ENCODE assay signal across 9 cellular contexts in genomic region chr16:50265716-50266336, GRCh38. TPM values are rescaled to one million over a fixed set of nuclear protein-coding genes. Genes with fewer than 3 reads are reported as not detected.
DNase-seq lines count a peak whose midpoint lies in the region; ATAC-seq and TF ChIP-seq lines count a peak whose summit lies in the region.
"Had no signal": no experiment of that assay in that cellular context is flagged by ENCODE, and none has a peak within 500 bp of the region (broad histone marks: within the 10 kb centered on the region; RNA-seq: fewer than 3 reads in every experiment).

No MANE protein-coding gene starts in this region.

- H3K18ac ChIP-seq in IMR-90 (ENCODE audit: low read depth, low read length) = peak overlapping the region; percentile 18

- no peak for TF ChIP-seq POLR2A in IMR-90 (IDR thresholded peaks at IDR 0.05; ENCODE audit: low read depth, low read length)

- peak overlapping the region; percentile 75 for H4K91ac ChIP-seq in IMR-90 (ENCODE audit: insufficient read depth, low read depth, low read length)

- H3K56ac ChIP-seq in IMR-90 (ENCODE audit: extremely low read depth, insufficient read depth, low read length) = no peak overlapping the region

- CTCF ChIA-PET in IMR-90 (lab: Yijun Ruan, JAX) = no interaction called here

- no peak for TF ChIP-seq RAD21 in IMR-90 (IDR thresholded peaks at IDR 0.05; ENCODE audit: low read length)

- no peak for DNase-seq in IMR-90
- DNase-seq in chondrocyte (ENCODE audit: low spot score) = peak; percentile 65
- DNase-seq in natural killer cell = no peak
- DNase-seq in progenitor cell of endocrine pancreas (ENCODE audit: low spot score, unreplicated experiment) = no peak
- DNase-seq in COLO668 (lab: John Stamatoyannopoulos, UW; ENCODE audit: unreplicated experiment) = no peak
- DNase-seq: SIG-M5 had no signal

- H3K4me1 Mint-ChIP-seq in chondrocyte (ENCODE audit: low read depth) = peaks cover 23% of the 10 kb centered on the region
- peaks cover 88 to 95% of the 10 kb centered on the region in 2 donors for H3K4me1 Mint-ChIP-seq in natural killer cell
- peaks cover 12% of the 10 kb centered on the region for H3K4me1 Mint-ChIP-seq in progenitor cell of endocrine pancreas (ENCODE audit: low read depth)

- H3K9me1 ChIP-seq in IMR-90 (ENCODE audit: insufficient read depth, low read length) = peaks cover 13% of the 10 kb centered on the region; the same call in 1 of the 2 replicates

- peak overlapping the region; percentile 66 to 83 (median 78); a peak in 20 of 22 replicates for H3K9ac ChIP-seq in BLaER1 treated with 17β-estradiol and CSF1 and Interleukin-3, amounts not matched to agents 10 nM and 100 nM
- peak overlapping the region; percentile 18 for H3K9ac ChIP-seq in IMR-90 (ENCODE audit: low read depth, low read length)

- H3K4me3 ChIP-seq in BLaER1 treated with 17β-estradiol and CSF1 and Interleukin-3, amounts not matched to agents 10 nM and 100 nM = peak overlapping the region in 7 of 10 experiments; percentile 11 to 75 (median 63); a peak in 8 of 20 replicates
- no peak overlapping the region for H3K4me3 ChIP-seq in IMR-90 (ENCODE audit: insufficient read depth, low read depth, low read length)

- H2AK5ac ChIP-seq in IMR-90 (ENCODE audit: low read depth, low read length) = peak overlapping the region; percentile 51

- H3K27ac Mint-ChIP-seq in chondrocyte (ENCODE audit: unreplicated experiment) (peak overlapping the region; percentile 63), natural killer cell (peak overlapping the region; percentile 91 to 99), progenitor cell of endocrine pancreas (no peak overlapping the region)

- peaks cover 79 to 100% (median 100%) of the 10 kb centered on the region in 10 experiments for H3K4me1 ChIP-seq in BLaER1 treated with 17β-estradiol and CSF1 and Interleukin-3, amounts not matched to agents 10 nM and 100 nM
- H3K4me1 ChIP-seq in IMR-90 (ENCODE audit: control insufficient read depth, insufficient read depth, low read length) = peaks cover 19% of the 10 kb centered on the region

- H3K9me3 Mint-ChIP-seq in chondrocyte (ENCODE audit: low read depth) = peaks cover 2% of the 10 kb centered on the region
- no peaks in the 10 kb centered on the region for H3K9me3 Mint-ChIP-seq in natural killer cell
- H3K9me3 Mint-ChIP-seq in progenitor cell of endocrine pancreas (ENCODE audit: low read depth) = no peaks in the 10 kb centered on the region

- H3K36me3 Mint-ChIP-seq in chondrocyte (ENCODE audit: low read depth) = no peaks in the 10 kb centered on the region
- H3K36me3 Mint-ChIP-seq in natural killer cell = no peaks in the 10 kb centered on the region
- H3K36me3 Mint-ChIP-seq in progenitor cell of endocrine pancreas (ENCODE audit: insufficient read depth) = no peaks in the 10 kb centered on the region

- peaks cover 0 to 24% (median 0%) of the 10 kb centered on the region in 11 experiments; a peak in 6 of 22 replicates for H4K20me1 ChIP-seq in BLaER1 treated with 17β-estradiol and CSF1 and Interleukin-3, amounts not matched to agents 10 nM and 100 nM
- H4K20me1 ChIP-seq in IMR-90 (ENCODE audit: insufficient read depth, low read length) = no peaks in the 10 kb centered on the region

- no peaks in the 10 kb centered on the region for H3K9me3 ChIP-seq in BLaER1 treated with 17β-estradiol and CSF1 and Interleukin-3, amounts not matched to agents 10 nM and 100 nM (replicated peaks in 1 of 11)
- H3K9me3 ChIP-seq in IMR-90 (ENCODE audit: control insufficient read depth, insufficient read depth, low read length) = no peaks in the 10 kb centered on the region

- peaks cover 0 to 7% (median 0%) of the 10 kb centered on the region in 11 experiments; a peak in 4 of 22 replicates for H3K36me3 ChIP-seq in BLaER1 treated with 17β-estradiol and CSF1 and Interleukin-3, amounts not matched to agents 10 nM and 100 nM
- peaks cover under 1% of the 10 kb centered on the region; the same call in 1 of the 2 replicates for H3K36me3 ChIP-seq in IMR-90 (ENCODE audit: control insufficient read depth, insufficient read depth, low read length)

- in situ Hi-C loops in IMR-90 (cut with MboI; ENCODE audit: low sequenced_read_pairs) = no loop called here

- peak overlapping the region; percentile 74 for H2BK20ac ChIP-seq in IMR-90 (ENCODE audit: low read depth, low read length)

- peak overlapping the region; percentile 75 for H2AK9ac ChIP-seq in IMR-90 (replicated peaks; ENCODE audit: low read depth, low read length, poor library complexity)

- peak overlapping the region; percentile 17 to 90 (median 83); a peak in 21 of 22 replicates for H3K27ac ChIP-seq in BLaER1 treated with 17β-estradiol and CSF1 and Interleukin-3, amounts not matched to agents 10 nM and 100 nM
- H3K27ac ChIP-seq in IMR-90 (ENCODE audit: insufficient read depth, low read length) = 0 out of 2 replicates have a peak overlapping the region, but pooled peaks have one; percentile 8

- H2BK120ac ChIP-seq in IMR-90 (ENCODE audit: low read depth, low read length) = peak overlapping the region; percentile 81

- H2BK5ac ChIP-seq in IMR-90 (ENCODE audit: low read depth, low read length, poor library complexity, severe bottlenecking) = peak overlapping the region; percentile 30

- peak overlapping the region; percentile 61 for H3K4ac ChIP-seq in IMR-90 (ENCODE audit: low read depth, low read length)

- ATAC-seq in IMR-90 (ENCODE audit: low read depth) (no peak), natural killer cell (no peak), HG03565 (IDR thresholded peaks at IDR 0.05; ENCODE audit: unreplicated experiment) (no peak), GM21528 (IDR thresholded peaks at IDR 0.05; ENCODE audit: low FRiP score, unreplicated experiment) (no peak)

- no peak overlapping the region for H3K4me3 Mint-ChIP-seq in chondrocyte (ENCODE audit: unreplicated experiment)
- H3K4me3 Mint-ChIP-seq in natural killer cell = peak overlapping the region; percentile 88
- no peak overlapping the region for H3K4me3 Mint-ChIP-seq in progenitor cell of endocrine pancreas (ENCODE audit: low read depth)

- dilution Hi-C loops in IMR-90 (cut with HindIII; ENCODE audit: low sequenced_read_pairs, unreplicated experiment) = no loop called here

- H3K79me1 ChIP-seq in IMR-90 (ENCODE audit: low read depth in 1 of 2, low read length in 2 of 2) = peaks cover 16 to 37% of the 10 kb centered on the region in 2 experiments; a peak in 3 of 4 replicates

- peaks cover 4% of the 10 kb centered on the region for H3K27me3 Mint-ChIP-seq in chondrocyte (ENCODE audit: low read depth)
- H3K27me3 Mint-ChIP-seq in natural killer cell (ENCODE audit: low read depth in 2 of 2) = no peaks in the 10 kb centered on the region
- no peaks in the 10 kb centered on the region for H3K27me3 Mint-ChIP-seq in progenitor cell of endocrine pancreas

- no peaks in the 10 kb centered on the region; a peak in 1 of 22 replicates for H3K27me3 ChIP-seq in BLaER1 treated with 17β-estradiol and CSF1 and Interleukin-3, amounts not matched to agents 10 nM and 100 nM
- H3K27me3 ChIP-seq in IMR-90 (ENCODE audit: control insufficient read depth, insufficient read depth, low read length) = peaks cover 4% of the 10 kb centered on the region

- H3K4me2 ChIP-seq in BLaER1 treated with 17β-estradiol and CSF1 and Interleukin-3, amounts not matched to agents 10 nM and 100 nM = peak overlapping the region; percentile 86 to 100 (median 98)
- 0 out of 2 replicates have a peak overlapping the region, but pooled peaks have one; percentile 7 for H3K4me2 ChIP-seq in IMR-90 (ENCODE audit: low read depth, low read length)

- TF ChIP-seq CTCF in IMR-90 (conservative IDR thresholded peaks at IDR 0.05; ENCODE audit: low read depth, low read length) (no peak), chondrocyte (IDR thresholded peaks at IDR 0.05) (no peak), natural killer cell (IDR thresholded peaks at IDR 0.05) (no peak), progenitor cell of endocrine pancreas (IDR thresholded peaks at IDR 0.05; ENCODE audit: unreplicated experiment) (no peak)

- peak overlapping the region; percentile 87 for H2AFZ ChIP-seq in IMR-90 (replicated peaks; ENCODE audit: low read length, poor library complexity)

- intact Hi-C loops in IMR-90 (cut with micrococcal nuclease) = loop anchor here (5.0 kb wide), 1 partner anchor 36 kb away; no protein-coding TSS in a partner anchor
- intact Hi-C loops in natural killer cell (cut with micrococcal nuclease) = loop anchor here (1.0 to 5.0 kb wide), 5 partner anchors 8 to 109 kb away; no protein-coding TSS in a partner anchor

- no CpG with 5 or more reads among the region's 10 CpGs for WGBS in IMR-90 (ENCODE audit: extremely low coverage in 2 of 2, insufficient read length in 1 of 2), 2 experiments

- H2BK15ac ChIP-seq in IMR-90 (ENCODE audit: low read depth, low read length) = peak overlapping the region; percentile 42; the same call in 1 of the 3 replicates

- peak overlapping the region; percentile 42 to 64; a peak in 3 of 4 replicates for H4K8ac ChIP-seq in IMR-90 (ENCODE audit: low read depth in 2 of 2, low read length in 2 of 2)

- no TSS peak for BruUV-seq in IMR-90 (replicated peaks; lab: Mats Ljungman, UMichigan)

- no peak overlapping the region; the same call in 1 of the 2 replicates for H3K23ac ChIP-seq in IMR-90 (ENCODE audit: low read depth, low read length)

- H4K5ac ChIP-seq in IMR-90 (ENCODE audit: low read depth, low read length) = peak overlapping the region; percentile 55

- POLR2A ChIA-PET in IMR-90 (lab: Charles Lee; ENCODE audit: unreplicated experiment) = interaction anchor here (0.6 kb wide), 1 partner anchor 11 kb away, joined by 3 read pairs; no protein-coding TSS in a partner anchor

- H3K14ac ChIP-seq in IMR-90 (replicated peaks; ENCODE audit: low read depth, low read length) = peak overlapping the region; percentile 88; the same call in 1 of the 2 replicates

TF ChIP-seq in IMR-90, 13 proteins besides CTCF, POLR2A, EP300 and RAD21:
- TF ChIP-seq MAFK (IDR thresholded peaks at IDR 0.05; ENCODE audit: low read depth, low read length) (no peak), BHLHE40 (IDR thresholded peaks at IDR 0.05; ENCODE audit: low read depth, low read length) (no peak), MAZ (IDR thresholded peaks at IDR 0.05; ENCODE audit: borderline replicate concordance, low read depth, low read length) (no peak), RCOR1 (IDR thresholded peaks at IDR 0.05; ENCODE audit: insufficient replicate concordance, low read length) (no peak)

RNA-seq across cellular contexts. Expression of gene ADCY7, which starts 0.5 kb away (rescaled TPM):
- 12.2 and 15.2 TPM in 2 replicates for total RNA-seq in IMR-90 (2012; rRNA removed)
- polyA plus RNA-seq in IMR-90 (2012; rRNA removed) = 16.6 and 17.1 TPM in 2 replicates
- polyA plus RNA-seq in IMR-90 (2012; cell fraction: cytosol; rRNA removed) = 8.3 and 16.7 TPM in 2 replicates
- 29.6 and 55.4 TPM in 2 replicates for polyA plus RNA-seq in IMR-90 (2012; cell fraction: nucleus; rRNA removed; ENCODE audit: low replicate concordance)
- total RNA-seq in chondrocyte = 8.8 to 11.8 TPM (median 9.1 TPM) in 3 replicates
- 100 to 1,000 TPM; 479 to 591 (median 512) TPM for total RNA-seq in natural killer cell
- total RNA-seq in progenitor cell of endocrine pancreas = 16.8 and 17.0 TPM in 2 replicates

Comparison
In these comparisons a context has a peak if more than half of its experiments do, and no peak if none do; other contexts are left out.
1. RNA of gene ADCY7, which starts 0.5 kb away (total RNA-seq): 479 to 591 TPM in natural killer cell; 16.8 to 17.0 TPM in progenitor cell of endocrine pancreas, 12.2 to 15.2 TPM in IMR-90 and 8.8 to 11.8 TPM in chondrocyte; every median in the first group is over 10 times any median in the second.